ENCODE assay signal across 37 cellular contexts in genomic region chr3:190926619-190927018, GRCh38.
"Had no signal": no experiment of that assay in that cellular context is flagged by ENCODE, and none has a peak within 500 bp of the region (broad histone marks: within the 10 kb centered on the region; RNA-seq: fewer than 3 reads in every experiment).

No MANE protein-coding gene starts in this region.

- H3K27me3 Mint-ChIP-seq: activated CD4-positive, alpha-beta memory T cell treated with anti-CD3 and anti-CD28 coated beads for 36 hours had no signal

- DNase-seq: activated B cell treated with CpG ODN at 0.5 μM for 24 hours; activated CD4-positive, alpha-beta memory T cell treated with anti-CD3 and anti-CD28 coated beads for 36 hours; activated CD4-positive, alpha-beta T cell treated with anti-CD3 and anti-CD28 coated beads for 4 hours; activated CD4-positive, alpha-beta T cell treated with anti-CD3 and anti-CD28 coated beads, Interleukin-2, amount 50 U/mL, for 1 hour; activated CD4-positive, CD25-positive, alpha-beta regulatory T cell treated with anti-CD3 and anti-CD28 coated beads, Interleukin-2, amount 50 U/mL, for 72 hours; activated CD8-positive, alpha-beta memory T cell treated with anti-CD3 and anti-CD28 coated beads, Interleukin-2, amount 50 U/mL, for 4 hours; activated gamma-delta T cell treated with Interleukin-2 at 50 U/mL for 16 hours; activated naive CD4-positive, alpha-beta T cell treated with anti-CD3 and anti-CD28 coated beads for 36 hours; activated T-cell treated with anti-CD3 and anti-CD28 coated beads for 4 hours; activated T-cell treated with anti-CD3 and anti-CD28 coated beads, Interleukin-2, amount 50 U/mL, for 4 hours; adrenal gland; body of pancreas; Karpas-422; NCI-H1092; NCI-H1436 treated with DMSO at 0.1 percent for 48 hours; NCI-H1694 treated with DMSO at 0.1 percent for 48 hours; NCI-H2029; NCI-H2171 treated with DMSO at 0.1 percent for 48 hours; NCI-H2227 treated with DMSO at 0.1 percent for 48 hours; NCI-H446; NCI-H524; NCI-H69; NK-92 treated with Interleukin-12 subunit alpha and Interleukin-12 subunit beta, amount 100 ng/mL, for 24 hours; PC-3; SIG-M5; SW 1271; T-helper 1 cell; T-helper 2 cell; T-helper 9 cell had no signal

- H3K36me3 ChIP-seq: adrenal gland, breast epithelium had no signal

- H3K4me1 Mint-ChIP-seq: activated B cell treated with CpG ODN at 0.5 μM for 24 hours had no signal

- H3K27me3 ChIP-seq: adrenal gland, body of pancreas, breast epithelium had no signal

- H3K27ac Mint-ChIP-seq: activated B cell treated with CpG ODN at 0.5 μM for 24 hours; activated CD4-positive, alpha-beta memory T cell treated with anti-CD3 and anti-CD28 coated beads for 36 hours; activated naive CD4-positive, alpha-beta T cell treated with anti-CD3 and anti-CD28 coated beads for 36 hours; activated T-helper 1 cell treated with anti-CD3 and anti-CD28 coated beads, Interleukin-12 subunit alpha, Interleukin-12 subunit beta, Interleukin-2, Interleukin-4 antibody, amounts not matched to agents 30 ng/mL and 10 ng/mL and 1 ng/mL, durations not matched to agents 14 hours and 24 hours and 36 hours had no signal

- H3K4me1 ChIP-seq: adrenal gland, body of pancreas, breast epithelium had no signal

- H3K9me3 Mint-ChIP-seq: activated B cell treated with CpG ODN at 0.5 μM for 24 hours; activated CD4-positive, alpha-beta memory T cell treated with anti-CD3 and anti-CD28 coated beads for 36 hours; activated naive CD4-positive, alpha-beta T cell treated with anti-CD3 and anti-CD28 coated beads for 36 hours; activated naive CD4-positive, alpha-beta T cell treated with anti-CD3 and anti-CD28 coated beads, Interleukin-2, amount 50 U/mL, for 72 hours; activated T-cell treated with anti-CD3 and anti-CD28 coated beads, Interleukin-2, amount 50 U/mL, for 4 hours; activated T-helper 1 cell treated with anti-CD3 and anti-CD28 coated beads, Interleukin-12 subunit alpha, Interleukin-12 subunit beta, Interleukin-2, Interleukin-4 antibody, amounts not matched to agents 30 ng/mL and 10 ng/mL and 1 ng/mL, durations not matched to agents 14 hours and 24 hours and 36 hours had no signal

- H3K27ac ChIP-seq: adrenal gland, body of pancreas, breast epithelium, RWPE1, VCaP had no signal

- ATAC-seq: activated naive CD4-positive, alpha-beta T cell treated with anti-CD3 and anti-CD28 coated beads, Interleukin-2, amount 50 U/mL, for 72 hours; activated T-cell treated with anti-CD3 and anti-CD28 coated beads, Interleukin-2, amount 50 U/mL, for 4 hours; body of pancreas; K562; PC-3; Right ventricle myocardium inferior; SK-N-SH treated with all-trans-retinoic acid at 6 μM for 48 hours had no signal

- H3K9me3 ChIP-seq: adrenal gland, body of pancreas, breast epithelium had no signal

- H3K4me3 ChIP-seq: adrenal gland, body of pancreas, breast epithelium, K562 had no signal

- H3K4me3 Mint-ChIP-seq: activated B cell treated with CpG ODN at 0.5 μM for 24 hours; activated CD4-positive, alpha-beta memory T cell treated with anti-CD3 and anti-CD28 coated beads for 36 hours; activated naive CD4-positive, alpha-beta T cell treated with anti-CD3 and anti-CD28 coated beads for 36 hours; activated T-cell treated with anti-CD3 and anti-CD28 coated beads, Interleukin-2, amount 50 U/mL, for 4 hours; activated T-helper 1 cell treated with anti-CD3 and anti-CD28 coated beads, Interleukin-12 subunit alpha, Interleukin-12 subunit beta, Interleukin-2, Interleukin-4 antibody, amounts not matched to agents 30 ng/mL and 10 ng/mL and 1 ng/mL, durations not matched to agents 14 hours and 24 hours and 36 hours had no signal

- H3K36me3 Mint-ChIP-seq: activated CD4-positive, alpha-beta memory T cell treated with anti-CD3 and anti-CD28 coated beads for 36 hours; activated naive CD4-positive, alpha-beta T cell treated with anti-CD3 and anti-CD28 coated beads, Interleukin-2, amount 50 U/mL, for 72 hours had no signal
